19 cellular contexts compared by ENCODE assay signal in the genomic region with DNA sequence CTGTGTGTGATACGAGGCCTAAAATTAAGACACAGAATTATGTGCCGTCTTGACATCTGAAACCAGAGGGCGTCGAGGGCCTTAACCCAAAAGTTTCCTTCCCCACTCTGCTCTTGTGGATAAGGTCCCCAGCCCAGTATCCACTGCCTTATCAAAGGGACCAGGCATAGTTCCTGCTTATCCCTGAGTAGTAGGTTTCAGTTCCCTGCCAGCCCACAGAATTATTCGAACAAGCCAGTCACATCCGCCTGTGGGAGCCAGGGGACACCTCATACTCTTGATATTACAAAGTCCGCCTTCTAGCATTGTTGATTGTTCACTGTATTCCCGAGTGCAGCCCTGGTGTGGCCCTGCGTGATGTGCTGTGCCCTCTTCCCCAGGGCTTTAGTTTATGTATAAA. TPM values are rescaled to one million over a fixed set of nuclear protein-coding genes. Genes with fewer than 3 reads are reported as not detected.
A peak's percentile ranks its signal among the peaks of the same experiment; 100 is the strongest.
DNase-seq lines count a peak whose midpoint lies in the region; ATAC-seq and TF ChIP-seq lines count a peak whose summit lies in the region.
"Had no signal": no experiment of that assay in that cellular context is flagged by ENCODE, and none has a peak within 500 bp of the region (broad histone marks: within the 10 kb centered on the region; RNA-seq: fewer than 3 reads in every experiment).

No MANE protein-coding gene starts in this region.

- H3K27ac Mint-ChIP-seq in dendritic cell treated with granulocyte-macrophage colony-stimulating factor and Interleukin-4, amounts not matched to agents 40 ng/mL and 50 ng/mL, for 4 days, result peak overlapping the region; percentile 26
- H3K27ac Mint-ChIP-seq: naive thymus-derived CD8-positive, alpha-beta T cell had no signal

- TF ChIP-seq POLR2A in right lobe of liver (IDR thresholded peaks at IDR 0.05) (no peak), gastrocnemius medialis (IDR thresholded peaks at IDR 0.05) (no peak)

- H3K4me3 Mint-ChIP-seq in dendritic cell treated with granulocyte-macrophage colony-stimulating factor and Interleukin-4, amounts not matched to agents 40 ng/mL and 50 ng/mL, for 4 days, result no peak overlapping the region
- H3K4me3 Mint-ChIP-seq: naive thymus-derived CD8-positive, alpha-beta T cell had no signal

- peaks cover 13% of the 10 kb centered on the region for H3K4me1 Mint-ChIP-seq in dendritic cell treated with granulocyte-macrophage colony-stimulating factor and Interleukin-4, amounts not matched to agents 40 ng/mL and 50 ng/mL, for 4 days (ENCODE audit: low read depth)

- H3K27me3 Mint-ChIP-seq in dendritic cell treated with granulocyte-macrophage colony-stimulating factor and Interleukin-4, amounts not matched to agents 40 ng/mL and 50 ng/mL, for 4 days, result peaks cover 2% of the 10 kb centered on the region

- TF ChIP-seq CTCF in right lobe of liver (IDR thresholded peaks at IDR 0.05), result no peak
- TF ChIP-seq CTCF in gastrocnemius medialis (IDR thresholded peaks at IDR 0.05 in 4 of 5, conservative IDR thresholded peaks at IDR 0.05 in 1 of 5), result no peak

- in situ Hi-C loops in gastrocnemius medialis (cut with MboI; ENCODE audit: low sequenced_read_pairs in 4 of 4), result no loop called here

- 36% methylated on average over 8 of the region's 9 CpGs for WGBS in right lobe of liver (ENCODE audit: insufficient coverage, low coverage, low lambda C conversion rate, missing lambda C conversion rate)

- intact Hi-C loops in dendritic cell treated with granulocyte-macrophage colony-stimulating factor and Interleukin-4, amounts not matched to agents 40 ng/mL and 50 ng/mL, for 4 days (cut with micrococcal nuclease), result no loop called here
- intact Hi-C loops in right lobe of liver (cut with DNase I) (no loop called here), gastrocnemius medialis (cut with DNase I; ENCODE audit: low total_unique reads) (no loop called here)

- H3K9me3 Mint-ChIP-seq in dendritic cell treated with granulocyte-macrophage colony-stimulating factor and Interleukin-4, amounts not matched to agents 40 ng/mL and 50 ng/mL, for 4 days, result no peaks in the 10 kb centered on the region

- H3K4me3 ChIP-seq in right lobe of liver (no peak overlapping the region), gastrocnemius medialis (no peak overlapping the region)
- H3K4me3 ChIP-seq: skin epidermis, testis had no signal

- H3K36me3 Mint-ChIP-seq in dendritic cell treated with granulocyte-macrophage colony-stimulating factor and Interleukin-4, amounts not matched to agents 40 ng/mL and 50 ng/mL, for 4 days (ENCODE audit: low read depth), result no peaks in the 10 kb centered on the region

- H3K36me3 ChIP-seq in right lobe of liver, result no peaks in the 10 kb centered on the region
- H3K36me3 ChIP-seq in gastrocnemius medialis, result no peaks in the 10 kb centered on the region

- no peaks in the 10 kb centered on the region for H3K9me3 ChIP-seq in right lobe of liver
- H3K9me3 ChIP-seq in gastrocnemius medialis, result no peaks in the 10 kb centered on the region
- H3K9me3 ChIP-seq: testis had no signal

- ATAC-seq in right lobe of liver, result peak; percentile 54 to 93 (median 76)
- no peak for ATAC-seq in GM21360 (IDR thresholded peaks at IDR 0.05; ENCODE audit: unreplicated experiment)
- ATAC-seq in gastrocnemius medialis, result no peak
- ATAC-seq: naive thymus-derived CD8-positive, alpha-beta T cell had no signal

- peak; percentile 5 for DNase-seq in Daoy (ENCODE audit: low read depth)
- peak; percentile 44 for DNase-seq in MV-4-11 (lab: John Stamatoyannopoulos, UW)
- peak in 1 of 3 donors; percentile 19 for DNase-seq in right lobe of liver
- no peak for DNase-seq in SK-N-DZ (ENCODE audit: low spot score)
- DNase-seq in gastrocnemius medialis, result no peak
- DNase-seq in activated naive CD4-positive, alpha-beta T cell treated with Interleukin-2 at 50 U/mL for 16 hours, result no peak
- DNase-seq: activated gamma-delta T cell treated with Interleukin-2 at 50 U/mL for 16 hours; H7; Kasumi-1; naive thymus-derived CD8-positive, alpha-beta T cell; NCI-H1436 treated with DMSO at 0.1 percent for 48 hours; NCI-H2171 treated with DMSO at 0.1 percent for 48 hours; SW 1271; testis had no signal

- H3K27me3 ChIP-seq in right lobe of liver (peaks cover 0 to 5% of the 10 kb centered on the region in 2 donors), gastrocnemius medialis (no peaks in the 10 kb centered on the region)
- H3K27me3 ChIP-seq: testis had no signal

- no peaks in the 10 kb centered on the region for H3K4me1 ChIP-seq in right lobe of liver
- H3K4me1 ChIP-seq in gastrocnemius medialis, result no peaks in the 10 kb centered on the region
- H3K4me1 ChIP-seq: parathyroid adenoma, testis had no signal

- H3K27ac ChIP-seq in right lobe of liver (no peak overlapping the region), gastrocnemius medialis (no peak overlapping the region)
- H3K27ac ChIP-seq: parathyroid adenoma, skin epidermis, testis had no signal

RNA-seq across cellular contexts. Expression of a gene that starts 5.4 kb away (rescaled TPM):
- not detected in 2 replicates for total RNA-seq in Daoy (2014; rRNA removed; shearing (Covaris generic))
- total RNA-seq in right lobe of liver (10 to 100 TPM in 3 of 6 experiments, 1 to 10 TPM in 3; 5.4 to 19.0 (median 11.0) TPM), gastrocnemius medialis (1 to 10 TPM in 3 of 4 donors, under 1 TPM in 1; 0.39 to 3.5 (median 2.3) TPM)
- polyA plus RNA-seq in SK-N-DZ (2014; cell fraction: cytosol; rRNA removed), result 0.05 and 0.09 TPM in 2 replicates
- 1.2 TPM in 1 of 2 replicates, not detected in the other for polyA plus RNA-seq in SK-N-DZ (2014; cell fraction: nucleus; rRNA removed)
- total RNA-seq: RPMI7951 had no signal
- polyA plus RNA-seq: naive thymus-derived CD8-positive, alpha-beta T cell had no signal

RNA-seq across cellular contexts. Expression of a gene that starts 52.3 kb away (rescaled TPM):
- total RNA-seq in Daoy (2014; rRNA removed; shearing (Covaris generic)), result 17.9 and 49.0 TPM in 2 replicates
- total RNA-seq in right lobe of liver, result 1 to 10 TPM in 3 of 6 experiments, under 1 TPM in 3; 0.43 to 5.1 (median 1.0) TPM
- polyA plus RNA-seq in SK-N-DZ (2014; cell fraction: cytosol; rRNA removed), result 16.6 and 23.7 TPM in 2 replicates
- 10.0 and 16.9 TPM in 2 replicates for polyA plus RNA-seq in SK-N-DZ (2014; cell fraction: nucleus; rRNA removed)
- 1 to 10 TPM in 2 of 4 donors, under 1 TPM in 1, not detected in 1; 0.73 to 1.7 (median 1.1) TPM for total RNA-seq in gastrocnemius medialis
- total RNA-seq: naive thymus-derived CD8-positive, alpha-beta T cell had no signal
- polyA plus RNA-seq: naive thymus-derived CD8-positive, alpha-beta T cell had no signal

Comparison
In these comparisons a context has a peak if more than half of its experiments do, and no peak if none do; other contexts are left out.
1. DNase-seq: peak in Daoy (single experiment) and MV-4-11 (single experiment); none in SK-N-DZ (single experiment), gastrocnemius medialis (0 of 2) and activated naive CD4-positive, alpha-beta T cell treated with Interleukin-2 at 50 U/mL for 16 hours (single experiment).
2. ATAC-seq: peak in right lobe of liver (4 of 4); none in GM21360 (single experiment) and gastrocnemius medialis (0 of 2).